Comparison of ENCODE assay signal across 8 cellular contexts in the genomic region with DNA sequence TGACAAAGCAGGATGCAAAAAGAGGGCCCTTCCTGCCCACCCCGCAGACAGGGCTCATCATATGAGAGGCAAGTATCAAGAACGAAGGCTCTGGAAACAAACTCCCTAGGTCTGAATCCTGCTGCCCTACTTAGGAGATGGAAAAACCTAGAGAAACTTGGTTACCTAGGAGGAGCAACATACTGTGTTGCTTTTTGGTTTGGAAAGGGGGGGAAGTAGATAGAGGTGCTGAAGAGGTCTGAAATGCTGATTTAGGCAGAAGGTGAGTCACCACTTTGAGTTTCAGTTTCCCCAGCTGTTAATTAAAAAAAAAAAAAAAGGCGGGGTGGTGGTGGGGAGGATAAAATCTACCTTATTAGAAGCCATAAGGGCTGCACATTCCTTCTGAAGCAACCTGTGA. TPM values are rescaled to one million over a fixed set of nuclear protein-coding genes. Genes with fewer than 3 reads are reported as not detected.
DNase-seq lines count a peak whose midpoint lies in the region; ATAC-seq, FAIRE-seq and TF ChIP-seq lines count a peak whose summit lies in the region.

No MANE protein-coding gene starts in this region.

- H3K9me3 Mint-ChIP-seq in stimulated activated naive CD8-positive, alpha-beta T cell treated with anti-CD3 and anti-CD28 coated beads, Interleukin-15, amount 100 ng/mL, for 72 hours, result no peaks in the 10 kb centered on the region

- no peaks in the 10 kb centered on the region for H3K27me3 Mint-ChIP-seq in stimulated activated naive CD8-positive, alpha-beta T cell treated with anti-CD3 and anti-CD28 coated beads, Interleukin-15, amount 100 ng/mL, for 72 hours

- H3K27me3 ChIP-seq in right atrium auricular region, result no peaks in the 10 kb centered on the region

- no peak for TF ChIP-seq CTCF in right atrium auricular region (IDR thresholded peaks at IDR 0.05)

- DNase-seq in GM18507 (ENCODE audit: extremely low spot score, insufficient read length, low read depth) (peak; percentile 47), SW480 (ENCODE audit: low spot score) (peak; percentile 24), right atrium auricular region (ENCODE audit: low spot score) (no peak), NCI-H2227 treated with DMSO at 0.1 percent for 48 hours (lab: John Stamatoyannopoulos, UW) (no peak), cerebellar cortex (ENCODE audit: low spot score) (no peak), NCI-H1436 treated with DMSO at 0.1 percent for 48 hours (lab: John Stamatoyannopoulos, UW) (no peak)
- DNase-seq in stimulated activated naive CD8-positive, alpha-beta T cell treated with anti-CD3 and anti-CD28 coated beads, Interleukin-15, amount 100 ng/mL, for 72 hours, result peak; percentile 20 to 36

- peak overlapping the region in 1 of 2 donors; percentile 92 for H3K27ac ChIP-seq in right atrium auricular region

- FAIRE-seq in GM18507 (lab: Jason Lieb, UNC), result peak; percentile 81

- H3K9me3 ChIP-seq in right atrium auricular region, result no peaks in the 10 kb centered on the region

- H3K4me1 ChIP-seq in right atrium auricular region, result peaks cover 0 to 64% of the 10 kb centered on the region in 2 donors

- H3K4me3 ChIP-seq in right atrium auricular region, result peak overlapping the region; percentile 78 to 95

- H3K36me3 ChIP-seq in right atrium auricular region, result no peaks in the 10 kb centered on the region

- peaks cover 45% of the 10 kb centered on the region for H3K4me1 Mint-ChIP-seq in stimulated activated naive CD8-positive, alpha-beta T cell treated with anti-CD3 and anti-CD28 coated beads, Interleukin-15, amount 100 ng/mL, for 72 hours

- H3K4me3 Mint-ChIP-seq in stimulated activated naive CD8-positive, alpha-beta T cell treated with anti-CD3 and anti-CD28 coated beads, Interleukin-15, amount 100 ng/mL, for 72 hours, result peak overlapping the region in 1 of 2 donors; percentile 90

- H3K27ac Mint-ChIP-seq in stimulated activated naive CD8-positive, alpha-beta T cell treated with anti-CD3 and anti-CD28 coated beads, Interleukin-15, amount 100 ng/mL, for 72 hours, result peak overlapping the region; percentile 93 to 95

- ATAC-seq in HG02678 (IDR thresholded peaks at IDR 0.05; ENCODE audit: unreplicated experiment), result peak; percentile 30
- ATAC-seq in stimulated activated naive CD8-positive, alpha-beta T cell treated with anti-CD3 and anti-CD28 coated beads, Interleukin-15, amount 100 ng/mL, for 72 hours, result peak; percentile 18

RNA-seq across cellular contexts. Expression of gene N4BP1, which starts 1.5 kb away (rescaled TPM):
- 10 to 100 TPM; 12.3 to 15.0 TPM for total RNA-seq in right atrium auricular region

Comparison
In these comparisons a context has a peak if more than half of its experiments do, and no peak if none do; other contexts are left out.
1. DNase-seq: peak in GM18507 (single experiment), SW480 (single experiment) and stimulated activated naive CD8-positive, alpha-beta T cell treated with anti-CD3 and anti-CD28 coated beads, Interleukin-15, amount 100 ng/mL, for 72 hours (2 of 2); none in right atrium auricular region (single experiment), NCI-H2227 treated with DMSO at 0.1 percent for 48 hours (single experiment), cerebellar cortex (single experiment) and NCI-H1436 treated with DMSO at 0.1 percent for 48 hours (single experiment).